ENCODE assay signal across 8 cellular contexts in the genomic region with DNA sequence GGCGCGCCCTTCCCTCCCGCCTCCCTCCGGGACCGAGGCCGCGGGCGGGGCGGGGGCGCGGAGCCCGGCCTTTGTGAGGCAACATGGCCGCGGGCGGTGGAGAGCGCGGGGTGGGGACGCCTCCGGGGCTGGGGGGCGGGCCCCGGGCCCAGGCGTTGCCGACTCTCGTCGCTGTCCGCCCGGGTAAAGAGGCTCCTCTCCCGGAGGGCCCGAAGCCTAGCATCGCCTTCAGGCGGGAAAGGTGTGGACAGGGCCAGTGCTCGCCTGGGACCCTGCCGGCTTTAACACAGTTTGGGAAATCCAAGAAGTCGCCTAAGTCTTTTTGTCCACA. TPM values are rescaled to one million over a fixed set of nuclear protein-coding genes. Genes with fewer than 3 reads are reported as not detected.
A peak's percentile ranks its signal among the peaks of the same experiment; 100 is the strongest.
DNase-seq lines count a peak whose midpoint lies in the region; ATAC-seq and TF ChIP-seq lines count a peak whose summit lies in the region.

No MANE protein-coding gene starts in this region.

- H3K27ac Mint-ChIP-seq in WTC11 (peak overlapping the region; percentile 90), chondrocyte (ENCODE audit: unreplicated experiment) (peak overlapping the region; percentile 94)

- ATAC-seq in GM21526 (IDR thresholded peaks at IDR 0.05; ENCODE audit: low FRiP score, unreplicated experiment) (peak; percentile 59), WTC11 (peak; percentile 12), left lobe of liver (peak; percentile 54)

- CTCF ChIA-PET in WTC11 (lab: Charles Lee), result interaction anchor here (0.5 to 1.0 kb wide), 3 partner anchors 37 to 82 kb away, joined by 4 to 7 read pairs (median 6); a partner anchor contains a TSS

- H3K36me3 Mint-ChIP-seq in WTC11, result peaks cover 4% of the 10 kb centered on the region
- H3K36me3 Mint-ChIP-seq in chondrocyte (ENCODE audit: low read depth), result no peaks in the 10 kb centered on the region

- POLR2A ChIA-PET in WTC11 (lab: Charles Lee), result no interaction called here

- TF ChIP-seq CTCF in WTC11 (IDR thresholded peaks at IDR 0.05) (no peak), chondrocyte (IDR thresholded peaks at IDR 0.05) (no peak)

- H3K27me3 Mint-ChIP-seq in WTC11 (ENCODE audit: low read depth) (no peaks in the 10 kb centered on the region; the same call in 1 of the 2 replicates), chondrocyte (ENCODE audit: low read depth) (no peaks in the 10 kb centered on the region)

- H3K4me1 Mint-ChIP-seq in WTC11 (peaks cover 41% of the 10 kb centered on the region), chondrocyte (ENCODE audit: low read depth) (peaks cover 52% of the 10 kb centered on the region)

- peak; percentile 91 for DNase-seq in GM03348 (ENCODE audit: low spot score)
- DNase-seq in HuH-7 (ENCODE audit: low spot score), result peak; percentile 61
- peak; percentile 58 for DNase-seq in WTC11 (ENCODE audit: low spot score)
- DNase-seq in chondrocyte (ENCODE audit: low spot score), result no peak
- peak; percentile 72 for DNase-seq in left lobe of liver (ENCODE audit: low spot score)
- DNase-seq in stimulated activated CD4-positive, alpha-beta T cell treated with anti-CD3 and anti-CD28 coated beads, Interleukin-4, amount 100 ng/mL, for 4 hours, result peak; percentile 71 to 72
- no peak for DNase-seq in NCI-H526 treated with DMSO at 0.1 percent for 48 hours (lab: John Stamatoyannopoulos, UW)

- no peaks in the 10 kb centered on the region for H3K9me3 Mint-ChIP-seq in WTC11
- no peaks in the 10 kb centered on the region for H3K9me3 Mint-ChIP-seq in chondrocyte (ENCODE audit: low read depth)

- H3K4me3 Mint-ChIP-seq in WTC11 (peak overlapping the region; percentile 91), chondrocyte (ENCODE audit: unreplicated experiment) (peak overlapping the region; percentile 92)

TF ChIP-seq in WTC11, 78 proteins besides CTCF, POLR2A, EP300 and RAD21 (continues in another document):
- TF ChIP-seq, protein P1, sequence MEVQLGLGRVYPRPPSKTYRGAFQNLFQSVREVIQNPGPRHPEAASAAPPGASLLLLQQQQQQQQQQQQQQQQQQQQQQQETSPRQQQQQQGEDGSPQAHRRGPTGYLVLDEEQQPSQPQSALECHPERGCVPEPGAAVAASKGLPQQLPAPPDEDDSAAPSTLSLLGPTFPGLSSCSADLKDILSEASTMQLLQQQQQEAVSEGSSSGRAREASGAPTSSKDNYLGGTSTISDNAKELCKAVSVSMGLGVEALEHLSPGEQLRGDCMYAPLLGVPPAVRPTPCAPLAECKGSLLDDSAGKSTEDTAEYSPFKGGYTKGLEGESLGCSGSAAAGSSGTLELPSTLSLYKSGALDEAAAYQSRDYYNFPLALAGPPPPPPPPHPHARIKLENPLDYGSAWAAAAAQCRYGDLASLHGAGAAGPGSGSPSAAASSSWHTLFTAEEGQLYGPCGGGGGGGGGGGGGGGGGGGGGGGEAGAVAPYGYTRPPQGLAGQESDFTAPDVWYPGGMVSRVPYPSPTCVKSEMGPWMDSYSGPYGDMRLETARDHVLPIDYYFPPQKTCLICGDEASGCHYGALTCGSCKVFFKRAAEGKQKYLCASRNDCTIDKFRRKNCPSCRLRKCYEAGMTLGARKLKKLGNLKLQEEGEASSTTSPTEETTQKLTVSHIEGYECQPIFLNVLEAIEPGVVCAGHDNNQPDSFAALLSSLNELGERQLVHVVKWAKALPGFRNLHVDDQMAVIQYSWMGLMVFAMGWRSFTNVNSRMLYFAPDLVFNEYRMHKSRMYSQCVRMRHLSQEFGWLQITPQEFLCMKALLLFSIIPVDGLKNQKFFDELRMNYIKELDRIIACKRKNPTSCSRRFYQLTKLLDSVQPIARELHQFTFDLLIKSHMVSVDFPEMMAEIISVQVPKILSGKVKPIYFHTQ (CRISPR knock-in tag; IDR thresholded peaks at IDR 0.05), result no peak
- TF ChIP-seq, protein P2, sequence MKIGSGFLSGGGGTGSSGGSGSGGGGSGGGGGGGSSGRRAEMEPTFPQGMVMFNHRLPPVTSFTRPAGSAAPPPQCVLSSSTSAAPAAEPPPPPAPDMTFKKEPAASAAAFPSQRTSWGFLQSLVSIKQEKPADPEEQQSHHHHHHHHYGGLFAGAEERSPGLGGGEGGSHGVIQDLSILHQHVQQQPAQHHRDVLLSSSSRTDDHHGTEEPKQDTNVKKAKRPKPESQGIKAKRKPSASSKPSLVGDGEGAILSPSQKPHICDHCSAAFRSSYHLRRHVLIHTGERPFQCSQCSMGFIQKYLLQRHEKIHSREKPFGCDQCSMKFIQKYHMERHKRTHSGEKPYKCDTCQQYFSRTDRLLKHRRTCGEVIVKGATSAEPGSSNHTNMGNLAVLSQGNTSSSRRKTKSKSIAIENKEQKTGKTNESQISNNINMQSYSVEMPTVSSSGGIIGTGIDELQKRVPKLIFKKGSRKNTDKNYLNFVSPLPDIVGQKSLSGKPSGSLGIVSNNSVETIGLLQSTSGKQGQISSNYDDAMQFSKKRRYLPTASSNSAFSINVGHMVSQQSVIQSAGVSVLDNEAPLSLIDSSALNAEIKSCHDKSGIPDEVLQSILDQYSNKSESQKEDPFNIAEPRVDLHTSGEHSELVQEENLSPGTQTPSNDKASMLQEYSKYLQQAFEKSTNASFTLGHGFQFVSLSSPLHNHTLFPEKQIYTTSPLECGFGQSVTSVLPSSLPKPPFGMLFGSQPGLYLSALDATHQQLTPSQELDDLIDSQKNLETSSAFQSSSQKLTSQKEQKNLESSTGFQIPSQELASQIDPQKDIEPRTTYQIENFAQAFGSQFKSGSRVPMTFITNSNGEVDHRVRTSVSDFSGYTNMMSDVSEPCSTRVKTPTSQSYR (CRISPR knock-in tag; IDR thresholded peaks at IDR 0.05), result no peak
- TF ChIP-seq ZNF416 (CRISPR knock-in tag; IDR thresholded peaks at IDR 0.05) (no peak), JAZF1 (CRISPR knock-in tag; IDR thresholded peaks at IDR 0.05) (no peak), ZNF396 (CRISPR knock-in tag; IDR thresholded peaks at IDR 0.05; ENCODE audit: borderline replicate concordance) (no peak), ZNF423 (CRISPR knock-in tag; IDR thresholded peaks at IDR 0.05) (no peak), CREM (CRISPR knock-in tag; IDR thresholded peaks at IDR 0.05) (no peak), NFE2L1 (CRISPR knock-in tag; IDR thresholded peaks at IDR 0.05) (no peak), GTF2I (CRISPR knock-in tag; conservative IDR thresholded peaks at IDR 0.05) (no peak), TEAD4 (CRISPR knock-in tag; IDR thresholded peaks at IDR 0.05) (no peak), GABPB1 (CRISPR knock-in tag; IDR thresholded peaks at IDR 0.05) (no peak)
- TF ChIP-seq, protein P3, sequence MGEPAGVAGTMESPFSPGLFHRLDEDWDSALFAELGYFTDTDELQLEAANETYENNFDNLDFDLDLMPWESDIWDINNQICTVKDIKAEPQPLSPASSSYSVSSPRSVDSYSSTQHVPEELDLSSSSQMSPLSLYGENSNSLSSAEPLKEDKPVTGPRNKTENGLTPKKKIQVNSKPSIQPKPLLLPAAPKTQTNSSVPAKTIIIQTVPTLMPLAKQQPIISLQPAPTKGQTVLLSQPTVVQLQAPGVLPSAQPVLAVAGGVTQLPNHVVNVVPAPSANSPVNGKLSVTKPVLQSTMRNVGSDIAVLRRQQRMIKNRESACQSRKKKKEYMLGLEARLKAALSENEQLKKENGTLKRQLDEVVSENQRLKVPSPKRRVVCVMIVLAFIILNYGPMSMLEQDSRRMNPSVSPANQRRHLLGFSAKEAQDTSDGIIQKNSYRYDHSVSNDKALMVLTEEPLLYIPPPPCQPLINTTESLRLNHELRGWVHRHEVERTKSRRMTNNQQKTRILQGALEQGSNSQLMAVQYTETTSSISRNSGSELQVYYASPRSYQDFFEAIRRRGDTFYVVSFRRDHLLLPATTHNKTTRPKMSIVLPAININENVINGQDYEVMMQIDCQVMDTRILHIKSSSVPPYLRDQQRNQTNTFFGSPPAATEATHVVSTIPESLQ (CRISPR knock-in tag; IDR thresholded peaks at IDR 0.05), result no peak
- TF ChIP-seq, protein P4, sequence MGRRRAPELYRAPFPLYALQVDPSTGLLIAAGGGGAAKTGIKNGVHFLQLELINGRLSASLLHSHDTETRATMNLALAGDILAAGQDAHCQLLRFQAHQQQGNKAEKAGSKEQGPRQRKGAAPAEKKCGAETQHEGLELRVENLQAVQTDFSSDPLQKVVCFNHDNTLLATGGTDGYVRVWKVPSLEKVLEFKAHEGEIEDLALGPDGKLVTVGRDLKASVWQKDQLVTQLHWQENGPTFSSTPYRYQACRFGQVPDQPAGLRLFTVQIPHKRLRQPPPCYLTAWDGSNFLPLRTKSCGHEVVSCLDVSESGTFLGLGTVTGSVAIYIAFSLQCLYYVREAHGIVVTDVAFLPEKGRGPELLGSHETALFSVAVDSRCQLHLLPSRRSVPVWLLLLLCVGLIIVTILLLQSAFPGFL (CRISPR knock-in tag; IDR thresholded peaks at IDR 0.05; ENCODE audit: borderline replicate concordance), result no peak
- TF ChIP-seq, protein P5, sequence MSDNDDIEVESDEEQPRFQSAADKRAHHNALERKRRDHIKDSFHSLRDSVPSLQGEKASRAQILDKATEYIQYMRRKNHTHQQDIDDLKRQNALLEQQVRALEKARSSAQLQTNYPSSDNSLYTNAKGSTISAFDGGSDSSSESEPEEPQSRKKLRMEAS (CRISPR knock-in tag; IDR thresholded peaks at IDR 0.05), result no peak
- TF ChIP-seq, protein P6, sequence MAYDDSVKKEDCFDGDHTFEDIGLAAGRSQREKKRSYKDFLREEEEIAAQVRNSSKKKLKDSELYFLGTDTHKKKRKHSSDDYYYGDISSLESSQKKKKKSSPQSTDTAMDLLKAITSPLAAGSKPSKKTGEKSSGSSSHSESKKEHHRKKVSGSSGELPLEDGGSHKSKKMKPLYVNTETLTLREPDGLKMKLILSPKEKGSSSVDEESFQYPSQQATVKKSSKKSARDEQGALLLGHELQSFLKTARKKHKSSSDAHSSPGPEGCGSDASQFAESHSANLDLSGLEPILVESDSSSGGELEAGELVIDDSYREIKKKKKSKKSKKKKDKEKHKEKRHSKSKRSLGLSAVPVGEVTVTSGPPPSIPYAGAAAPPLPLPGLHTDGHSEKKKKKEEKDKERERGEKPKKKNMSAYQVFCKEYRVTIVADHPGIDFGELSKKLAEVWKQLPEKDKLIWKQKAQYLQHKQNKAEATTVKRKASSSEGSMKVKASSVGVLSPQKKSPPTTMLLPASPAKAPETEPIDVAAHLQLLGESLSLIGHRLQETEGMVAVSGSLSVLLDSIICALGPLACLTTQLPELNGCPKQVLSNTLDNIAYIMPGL (CRISPR knock-in tag; IDR thresholded peaks at IDR 0.05), result no peak

RNA-seq across cellular contexts. Expression of a gene that starts 0.4 kb away (rescaled TPM):
- total RNA-seq in WTC11 (2021) (39.5 to 55.0 TPM (median 41.2 TPM) in 3 replicates), chondrocyte (30.2 to 38.1 TPM (median 32.5 TPM) in 3 replicates), left lobe of liver (26.9 TPM)

RNA-seq across cellular contexts. Expression of a gene that starts 35.5 kb away (rescaled TPM):
- total RNA-seq in WTC11 (2021) (379 to 443 TPM (median 400 TPM) in 3 replicates), chondrocyte (79.5 to 122 TPM (median 82.1 TPM) in 3 replicates), left lobe of liver (47.0 TPM)

RNA-seq across cellular contexts. Expression of a gene that starts 36.6 kb away (rescaled TPM):
- 52.0 to 68.6 TPM (median 53.7 TPM) in 3 replicates for total RNA-seq in WTC11 (2021)
- 45.8 to 66.1 TPM (median 49.3 TPM) in 3 replicates for total RNA-seq in chondrocyte
- 36.7 TPM for total RNA-seq in left lobe of liver

RNA-seq across cellular contexts. Expression of a gene that starts 51.2 kb away (rescaled TPM):
- total RNA-seq in WTC11 (2021), result 72.3 to 79.7 TPM (median 77.6 TPM) in 3 replicates
- 94.2 to 100 TPM (median 95.2 TPM) in 3 replicates for total RNA-seq in chondrocyte
- total RNA-seq in left lobe of liver, result 37.3 TPM

RNA-seq across cellular contexts. Expression of a gene that starts 59.5 kb away (rescaled TPM):
- 13.2 to 16.8 TPM (median 14.8 TPM) in 3 replicates for total RNA-seq in WTC11 (2021)
- 21.7 to 30.4 TPM (median 30.1 TPM) in 3 replicates for total RNA-seq in chondrocyte
- 12.5 TPM for total RNA-seq in left lobe of liver

Comparison
In these comparisons a context has a peak if more than half of its experiments do, and no peak if none do; other contexts are left out.
1. DNase-seq: peak in GM03348 (single experiment), HuH-7 (single experiment), WTC11 (single experiment), left lobe of liver (single experiment) and stimulated activated CD4-positive, alpha-beta T cell treated with anti-CD3 and anti-CD28 coated beads, Interleukin-4, amount 100 ng/mL, for 4 hours (2 of 2); none in chondrocyte (single experiment) and NCI-H526 treated with DMSO at 0.1 percent for 48 hours (single experiment).
2. Peak in every context shown above with its lines, with median percentiles within 50 percentile points of each other: ATAC-seq.